9 cellular contexts compared by ENCODE assay signal in genomic region chr9:69325409-69326212, GRCh38. TPM values are rescaled to one million over a fixed set of nuclear protein-coding genes. Genes with fewer than 3 reads are reported as not detected.
DNase-seq lines count a peak whose midpoint lies in the region; ATAC-seq and TF ChIP-seq lines count a peak whose summit lies in the region.
"Had no signal": no experiment of that assay in that cellular context is flagged by ENCODE, and none has a peak within 500 bp of the region (broad histone marks: within the 10 kb centered on the region; RNA-seq: fewer than 3 reads in every experiment).

No MANE protein-coding gene starts in this region.

- H3K9me3 Mint-ChIP-seq in activated CD8-positive, alpha-beta memory T cell treated with anti-CD3 and anti-CD28 coated beads, Interleukin-2, amount 10 ng/mL, durations not matched to agents 7 days and 5 days (ENCODE audit: low read depth), result no peaks in the 10 kb centered on the region
- H3K9me3 Mint-ChIP-seq in MCF 10A (ENCODE audit: unreplicated experiment), result no peaks in the 10 kb centered on the region
- no peaks in the 10 kb centered on the region for H3K9me3 Mint-ChIP-seq in activated naive CD4-positive, alpha-beta T cell treated with anti-CD3 and anti-CD28 coated beads, Interleukin-2, amount 10 ng/mL, durations not matched to agents 7 days and 5 days

- TF ChIP-seq CTCF in MCF 10A (IDR thresholded peaks at IDR 0.05; ENCODE audit: unreplicated experiment), result no peak
- no peak for TF ChIP-seq CTCF in right lobe of liver (IDR thresholded peaks at IDR 0.05)

- peak overlapping the region; percentile 32 for H3K4me3 Mint-ChIP-seq in activated CD8-positive, alpha-beta memory T cell treated with anti-CD3 and anti-CD28 coated beads, Interleukin-2, amount 10 ng/mL, durations not matched to agents 7 days and 5 days
- H3K4me3 Mint-ChIP-seq in MCF 10A (ENCODE audit: unreplicated experiment), result peak overlapping the region; percentile 62
- H3K4me3 Mint-ChIP-seq in activated naive CD4-positive, alpha-beta T cell treated with anti-CD3 and anti-CD28 coated beads, Interleukin-2, amount 10 ng/mL, durations not matched to agents 7 days and 5 days, result no peak overlapping the region

- no TSS peak for BruUV-seq in MCF 10A (replicated peaks; lab: Mats Ljungman, UMichigan)

- H3K4me1 ChIP-seq in right lobe of liver (peaks cover 0 to 7% (median 0%) of the 10 kb centered on the region in 4 donors), thymus (ENCODE audit: control insufficient read depth, insufficient read depth, low read length) (no peaks in the 10 kb centered on the region)

- H3K27me3 ChIP-seq in right lobe of liver (peaks cover 0 to 9% of the 10 kb centered on the region in 2 donors), thymus (ENCODE audit: control insufficient read depth, insufficient read depth) (peaks cover 32% of the 10 kb centered on the region)

- no peaks in the 10 kb centered on the region for H3K36me3 Mint-ChIP-seq in activated CD8-positive, alpha-beta memory T cell treated with anti-CD3 and anti-CD28 coated beads, Interleukin-2, amount 10 ng/mL, durations not matched to agents 7 days and 5 days
- no peaks in the 10 kb centered on the region for H3K36me3 Mint-ChIP-seq in MCF 10A (ENCODE audit: insufficient read depth, unreplicated experiment)
- no peaks in the 10 kb centered on the region for H3K36me3 Mint-ChIP-seq in activated naive CD4-positive, alpha-beta T cell treated with anti-CD3 and anti-CD28 coated beads, Interleukin-2, amount 10 ng/mL, durations not matched to agents 7 days and 5 days

- TF ChIP-seq POLR2A in right lobe of liver (IDR thresholded peaks at IDR 0.05), result no peak

- H3K9me3 ChIP-seq in right lobe of liver (no peaks in the 10 kb centered on the region), thymus (ENCODE audit: control insufficient read depth) (no peaks in the 10 kb centered on the region)
- H3K9me3 ChIP-seq: SJSA1 had no signal

- no peak for ATAC-seq in activated CD8-positive, alpha-beta memory T cell treated with anti-CD3 and anti-CD28 coated beads, Interleukin-2, amount 10 ng/mL, durations not matched to agents 7 days and 5 days
- ATAC-seq in right lobe of liver, result peak; percentile 46 to 54 (median 48)

- intact Hi-C loops in MCF 10A (cut with micrococcal nuclease), result no loop called here
- intact Hi-C loops in right lobe of liver (cut with DNase I), result no loop called here

- POLR2A ChIA-PET in MCF 10A (lab: Yijun Ruan, JAX), result interaction anchor here (1.2 kb wide), 1 partner anchor 9 kb away, joined by 3 read pairs; no protein-coding TSS in a partner anchor

- H3K36me3 ChIP-seq in right lobe of liver, result no peaks in the 10 kb centered on the region
- no peaks in the 10 kb centered on the region for H3K36me3 ChIP-seq in thymus (ENCODE audit: control insufficient read depth, insufficient read depth)
- H3K36me3 ChIP-seq: SJSA1 had no signal

- DNase-seq in activated CD8-positive, alpha-beta memory T cell treated with anti-CD3 and anti-CD28 coated beads, Interleukin-2, amount 10 ng/mL, durations not matched to agents 7 days and 5 days, result no peak
- no peak for DNase-seq in activated CD8-positive, alpha-beta memory T cell treated with anti-CD3 and anti-CD28 coated beads, Interleukin-2, amount 50 U/mL, for 4 hours
- no peak for DNase-seq in MCF 10A (ENCODE audit: unreplicated experiment)
- DNase-seq in right lobe of liver, result peak in 1 of 3 donors; percentile 29
- DNase-seq in activated naive CD4-positive, alpha-beta T cell treated with anti-CD3 and anti-CD28 coated beads, Interleukin-2, amount 10 ng/mL, durations not matched to agents 7 days and 5 days, result no peak
- no peak for DNase-seq in SHP77 (lab: John Stamatoyannopoulos, UW)
- DNase-seq in NCI-H187 (lab: John Stamatoyannopoulos, UW), result no peak

- H3K27ac ChIP-seq in right lobe of liver (no peak overlapping the region), thymus (ENCODE audit: low read depth) (peak overlapping the region; percentile 15)
- H3K27ac ChIP-seq: SJSA1 had no signal

- no peak overlapping the region for H3K27ac Mint-ChIP-seq in activated CD8-positive, alpha-beta memory T cell treated with anti-CD3 and anti-CD28 coated beads, Interleukin-2, amount 10 ng/mL, durations not matched to agents 7 days and 5 days
- H3K27ac Mint-ChIP-seq in MCF 10A (ENCODE audit: low read depth, unreplicated experiment), result no peak overlapping the region
- no peak overlapping the region for H3K27ac Mint-ChIP-seq in activated naive CD4-positive, alpha-beta T cell treated with anti-CD3 and anti-CD28 coated beads, Interleukin-2, amount 10 ng/mL, durations not matched to agents 7 days and 5 days

- CTCF ChIA-PET in activated CD8-positive, alpha-beta memory T cell treated with anti-CD3 and anti-CD28 coated beads, Interleukin-2, amount 10 ng/mL, durations not matched to agents 7 days and 5 days (lab: Charles Lee), result no interaction called here
- CTCF ChIA-PET in MCF 10A (lab: Yijun Ruan, JAX), result interaction anchor here (0.6 to 0.9 kb wide), 4 partner anchors 32 to 130 kb away, joined by 3 to 4 read pairs (median 3); no protein-coding TSS in a partner anchor
- CTCF ChIA-PET in activated naive CD4-positive, alpha-beta T cell treated with anti-CD3 and anti-CD28 coated beads, Interleukin-2, amount 10 ng/mL, durations not matched to agents 7 days and 5 days (lab: Charles Lee), result no interaction called here

- H3K4me1 Mint-ChIP-seq in activated CD8-positive, alpha-beta memory T cell treated with anti-CD3 and anti-CD28 coated beads, Interleukin-2, amount 10 ng/mL, durations not matched to agents 7 days and 5 days, result peaks cover 4% of the 10 kb centered on the region
- no peaks in the 10 kb centered on the region for H3K4me1 Mint-ChIP-seq in MCF 10A (ENCODE audit: insufficient read depth, unreplicated experiment)
- peaks cover 7% of the 10 kb centered on the region for H3K4me1 Mint-ChIP-seq in activated naive CD4-positive, alpha-beta T cell treated with anti-CD3 and anti-CD28 coated beads, Interleukin-2, amount 10 ng/mL, durations not matched to agents 7 days and 5 days

- H3K4me3 ChIP-seq in right lobe of liver, result peak overlapping the region in 2 of 3 donors; percentile 38 to 48
- peak overlapping the region; percentile 37 for H3K4me3 ChIP-seq in thymus (ENCODE audit: low read length)

- 17% methylated on average over 7 of the region's 64 CpGs for WGBS in right lobe of liver (ENCODE audit: insufficient coverage, low coverage, low lambda C conversion rate, missing lambda C conversion rate)
- 6% methylated on average over 64 of the region's 64 CpGs for WGBS in thymus

- H3K27me3 Mint-ChIP-seq in activated CD8-positive, alpha-beta memory T cell treated with anti-CD3 and anti-CD28 coated beads, Interleukin-2, amount 10 ng/mL, durations not matched to agents 7 days and 5 days, result peaks cover 56% of the 10 kb centered on the region
- H3K27me3 Mint-ChIP-seq in MCF 10A (ENCODE audit: insufficient read depth, unreplicated experiment), result peaks cover 40% of the 10 kb centered on the region
- peaks cover 69% of the 10 kb centered on the region for H3K27me3 Mint-ChIP-seq in activated naive CD4-positive, alpha-beta T cell treated with anti-CD3 and anti-CD28 coated beads, Interleukin-2, amount 10 ng/mL, durations not matched to agents 7 days and 5 days

RNA-seq across cellular contexts. Expression of gene ENTREP1, which starts 0.6 kb away (rescaled TPM):
- not detected for total RNA-seq in activated CD8-positive, alpha-beta memory T cell treated with anti-CD3 and anti-CD28 coated beads, Interleukin-2, amount 10 ng/mL, durations not matched to agents 7 days and 5 days
- total RNA-seq in MCF 10A (2022) (0.35 and 0.74 TPM in 2 replicates), right lobe of liver (under 1 TPM; 0.12 to 0.42 (median 0.30) TPM)
- 16.1 TPM for polyA plus RNA-seq in thymus
- total RNA-seq: SJSA1 had no signal
